9 cellular contexts compared by ENCODE assay signal in genomic region chr1:205588691-205589445, GRCh38. TPM values are rescaled to one million over a fixed set of nuclear protein-coding genes. Genes with fewer than 3 reads are reported as not detected.
A peak's percentile ranks its signal among the peaks of the same experiment; 100 is the strongest.
DNase-seq lines count a peak whose midpoint lies in the region; ATAC-seq and TF ChIP-seq lines count a peak whose summit lies in the region.
"Had no signal": no experiment of that assay in that cellular context is flagged by ENCODE, and none has a peak within 500 bp of the region (broad histone marks: within the 10 kb centered on the region; RNA-seq: fewer than 3 reads in every experiment).

No MANE protein-coding gene starts in this region.

- no peaks in the 10 kb centered on the region for H3K9me3 ChIP-seq in ascending aorta
- H3K9me3 ChIP-seq in naive thymus-derived CD4-positive, alpha-beta T cell (ENCODE audit: control insufficient read depth in 2 of 3, low read length in 3 of 3) = no peaks in the 10 kb centered on the region

- H3K4me3 ChIP-seq in ascending aorta = no peak overlapping the region
- H3K4me3 ChIP-seq in naive thymus-derived CD4-positive, alpha-beta T cell (ENCODE audit: low read length) = no peak overlapping the region

- no peak for ATAC-seq in naive thymus-derived CD4-positive, alpha-beta T cell

- no peaks in the 10 kb centered on the region for H3K36me3 Mint-ChIP-seq in activated CD4-positive, alpha-beta T cell treated with anti-CD3 and anti-CD28 coated beads, Interleukin-2, amount 10 ng/mL, durations not matched to agents 7 days and 5 days (ENCODE audit: low read depth)
- H3K36me3 Mint-ChIP-seq in naive thymus-derived CD4-positive, alpha-beta T cell = no peaks in the 10 kb centered on the region
- H3K36me3 Mint-ChIP-seq: activated naive CD8-positive, alpha-beta T cell had no signal

- POLR2A ChIA-PET in activated CD4-positive, alpha-beta T cell treated with anti-CD3 and anti-CD28 coated beads, Interleukin-2, amount 10 ng/mL, durations not matched to agents 7 days and 5 days (lab: Charles Lee) = no interaction called here
- POLR2A ChIA-PET in naive thymus-derived CD4-positive, alpha-beta T cell (lab: Charles Lee) = interaction anchor here (9.4 kb wide), 1 partner anchor 42 kb away, joined by 290 read pairs; the partner anchor contains the start of gene ELK4

- no peaks in the 10 kb centered on the region for H3K27me3 ChIP-seq in ascending aorta
- no peaks in the 10 kb centered on the region for H3K27me3 ChIP-seq in naive thymus-derived CD4-positive, alpha-beta T cell (ENCODE audit: control insufficient read depth in 2 of 2, insufficient read depth in 2 of 2, low read length in 2 of 2)

- no peaks in the 10 kb centered on the region for H3K36me3 ChIP-seq in ascending aorta
- no peaks in the 10 kb centered on the region for H3K36me3 ChIP-seq in naive thymus-derived CD4-positive, alpha-beta T cell (ENCODE audit: control insufficient read depth in 2 of 3, insufficient read depth in 3 of 3, low read length in 3 of 3)

- peak in 2 of 3 experiments; percentile 16 to 47 for TF ChIP-seq CTCF in ascending aorta (IDR thresholded peaks at IDR 0.05)

- no peaks in the 10 kb centered on the region for H3K27me3 Mint-ChIP-seq in activated CD4-positive, alpha-beta T cell treated with anti-CD3 and anti-CD28 coated beads, Interleukin-2, amount 10 ng/mL, durations not matched to agents 7 days and 5 days
- peaks cover 0 to 4% (median 0%) of the 10 kb centered on the region in 5 donors for H3K27me3 Mint-ChIP-seq in naive thymus-derived CD4-positive, alpha-beta T cell
- H3K27me3 Mint-ChIP-seq: activated naive CD8-positive, alpha-beta T cell had no signal

- no peaks in the 10 kb centered on the region for H3K9me3 Mint-ChIP-seq in activated CD4-positive, alpha-beta T cell treated with anti-CD3 and anti-CD28 coated beads, Interleukin-2, amount 10 ng/mL, durations not matched to agents 7 days and 5 days
- H3K9me3 Mint-ChIP-seq in naive thymus-derived CD4-positive, alpha-beta T cell = no peaks in the 10 kb centered on the region

- H3K27ac Mint-ChIP-seq in activated CD4-positive, alpha-beta T cell treated with anti-CD3 and anti-CD28 coated beads, Interleukin-2, amount 10 ng/mL, durations not matched to agents 7 days and 5 days = no peak overlapping the region
- peak overlapping the region in 4 of 9 donors; percentile 2 to 70 (median 48) for H3K27ac Mint-ChIP-seq in naive thymus-derived CD4-positive, alpha-beta T cell

- in situ Hi-C loops in KBM-7 (cut with MboI; ENCODE audit: low pct_unique_long_range_greater_than_20kb, low sequenced_read_pairs) = no loop called here

- peaks cover 24% of the 10 kb centered on the region for H3K4me1 Mint-ChIP-seq in activated CD4-positive, alpha-beta T cell treated with anti-CD3 and anti-CD28 coated beads, Interleukin-2, amount 10 ng/mL, durations not matched to agents 7 days and 5 days
- H3K4me1 Mint-ChIP-seq in naive thymus-derived CD4-positive, alpha-beta T cell = peaks cover 9 to 39% (median 37%) of the 10 kb centered on the region in 7 donors

- peak; percentile 57 for DNase-seq in activated CD4-positive, alpha-beta T cell treated with anti-CD3 and anti-CD28 coated beads for 48 hours
- DNase-seq in activated CD4-positive, alpha-beta T cell treated with anti-CD3 and anti-CD28 coated beads, Interleukin-2, amount 10 ng/mL, durations not matched to agents 7 days and 5 days = no peak
- DNase-seq in KBM-7 (peak; percentile 53), ascending aorta (ENCODE audit: low spot score in 2 of 2) (peak in 1 of 2 donors; percentile 66), myocyte (ENCODE audit: low read depth) (peak; percentile 4), NOMO-1 treated with DMSO at 0.1 percent for 48 hours (lab: John Stamatoyannopoulos, UW; ENCODE audit: unreplicated experiment) (no peak), midbrain (lab: John Stamatoyannopoulos, UW) (no peak)
- DNase-seq in naive thymus-derived CD4-positive, alpha-beta T cell = no peak

- H3K4me1 ChIP-seq in ascending aorta = peaks cover 0 to 9% of the 10 kb centered on the region in 2 donors
- H3K4me1 ChIP-seq in naive thymus-derived CD4-positive, alpha-beta T cell (ENCODE audit: control insufficient read depth in 2 of 2, insufficient read depth in 2 of 2, low read length in 2 of 2) = peaks cover 7 to 29% of the 10 kb centered on the region in 2 donors

- H3K4me3 Mint-ChIP-seq in activated CD4-positive, alpha-beta T cell treated with anti-CD3 and anti-CD28 coated beads, Interleukin-2, amount 10 ng/mL, durations not matched to agents 7 days and 5 days = no peak overlapping the region
- H3K4me3 Mint-ChIP-seq in naive thymus-derived CD4-positive, alpha-beta T cell = peak overlapping the region in 1 of 10 donors; percentile 61
- H3K4me3 Mint-ChIP-seq: activated naive CD8-positive, alpha-beta T cell had no signal

- CTCF ChIA-PET in activated CD4-positive, alpha-beta T cell treated with anti-CD3 and anti-CD28 coated beads, Interleukin-2, amount 10 ng/mL, durations not matched to agents 7 days and 5 days (lab: Charles Lee) = interaction anchor here (1.1 to 9.7 kb wide), 5 partner anchors 12 to 69 kb away, joined by 3 to 185 read pairs (median 5); partner anchors contain the start of gene ELK4
- CTCF ChIA-PET in naive thymus-derived CD4-positive, alpha-beta T cell (lab: Charles Lee) = interaction anchor here (0.9 to 12.7 kb wide), 5 partner anchors 42 to 122 kb away, joined by 3 to 315 read pairs (median 6); partner anchors contain the start of gene ELK4

- no peak overlapping the region for H3K27ac ChIP-seq in ascending aorta
- no peak overlapping the region for H3K27ac ChIP-seq in naive thymus-derived CD4-positive, alpha-beta T cell (ENCODE audit: low read depth, low read length)

- intact Hi-C loops in ascending aorta (cut with DNase I) = no loop called here
- intact Hi-C loops in naive thymus-derived CD4-positive, alpha-beta T cell (cut with micrococcal nuclease) = no loop called here

RNA-seq across cellular contexts. Expression of gene ELK4, which starts 42.9 kb away (rescaled TPM):
- total RNA-seq in activated CD4-positive, alpha-beta T cell treated with anti-CD3 and anti-CD28 coated beads, Interleukin-2, amount 10 ng/mL, durations not matched to agents 7 days and 5 days = 100 to 1,000 TPM in 1 of 2 experiments, 10 to 100 TPM in 1; 99.4 to 103 TPM
- total RNA-seq in ascending aorta (23.7 TPM), myocyte (18.1 and 19.0 TPM in 2 replicates)
- 5.0 TPM for polyA plus RNA-seq in myocyte (2012)
- total RNA-seq in naive thymus-derived CD4-positive, alpha-beta T cell = 100 to 1,000 TPM; 104 to 250 (median 156) TPM
- 1 to 10 TPM; 4.0 to 7.3 TPM for polyA plus RNA-seq in naive thymus-derived CD4-positive, alpha-beta T cell

Comparison
In these comparisons a context has a peak if more than half of its experiments do, and no peak if none do; other contexts are left out.
1. DNase-seq: peak in activated CD4-positive, alpha-beta T cell treated with anti-CD3 and anti-CD28 coated beads for 48 hours (single experiment), KBM-7 (single experiment) and myocyte (single experiment); none in activated CD4-positive, alpha-beta T cell treated with anti-CD3 and anti-CD28 coated beads, Interleukin-2, amount 10 ng/mL, durations not matched to agents 7 days and 5 days (single experiment), naive thymus-derived CD4-positive, alpha-beta T cell (0 of 9), NOMO-1 treated with DMSO at 0.1 percent for 48 hours (single experiment) and midbrain (single experiment).